ENCODE assay signal across 17 cellular contexts in the genomic region with DNA sequence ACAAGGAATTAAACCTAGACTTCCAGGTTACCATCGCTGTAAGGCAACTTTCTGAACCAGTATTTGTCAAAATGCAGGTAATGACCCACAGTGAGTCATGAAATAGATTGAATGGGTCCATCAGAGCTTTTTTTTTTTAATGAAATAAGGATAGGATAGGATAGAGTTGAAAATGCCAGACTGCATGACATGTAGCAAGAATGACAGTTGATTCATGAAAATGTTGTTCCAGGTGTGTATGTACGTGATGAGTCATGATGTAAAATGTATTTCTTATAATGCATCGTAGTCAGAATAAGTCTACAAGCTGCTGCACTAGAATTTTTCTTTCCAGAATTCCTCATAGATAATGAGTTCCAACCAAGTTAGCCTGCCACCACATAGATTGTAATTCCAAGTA.
A peak's percentile ranks its signal among the peaks of the same experiment; 100 is the strongest.
DNase-seq lines count a peak whose midpoint lies in the region; ATAC-seq and TF ChIP-seq lines count a peak whose summit lies in the region.
"Had no signal": no experiment of that assay in that cellular context is flagged by ENCODE, and none has a peak within 500 bp of the region (broad histone marks: within the 10 kb centered on the region; RNA-seq: fewer than 3 reads in every experiment).

No MANE protein-coding gene starts in this region.

- WGBS in endodermal cell (ENCODE audit: insufficient coverage in 1 of 2, insufficient read length in 1 of 2), 2 experiments, result 98 to 100% methylated on average over 1 to 3 of the region's 3 CpGs

- no peak for TF ChIP-seq POLR2A in vagina (IDR thresholded peaks at IDR 0.05)

- H3K4me1 Mint-ChIP-seq in endodermal cell, result peaks cover 7% of the 10 kb centered on the region

- H3K27ac Mint-ChIP-seq in endodermal cell, result no peak overlapping the region
- H3K27ac Mint-ChIP-seq: activated naive CD8-positive, alpha-beta T cell treated with anti-CD3 and anti-CD28 coated beads, Interleukin-2, amount 10 ng/mL, durations not matched to agents 7 days and 5 days; activated T-cell treated with anti-CD3 and anti-CD28 coated beads, Interleukin-2, amount 50 U/mL, for 24 hours; natural killer cell treated with Interleukin-12 subunit alpha and Interleukin-12 subunit beta and Interleukin-15 and Interleukin-18, amount 100 ng/mL, for 72 hours had no signal

- ATAC-seq in RWPE2 (ENCODE audit: low read depth), result peak; percentile 59
- ATAC-seq: natural killer cell treated with Interleukin-12 subunit alpha and Interleukin-12 subunit beta and Interleukin-15 and Interleukin-18, amount 100 ng/mL, for 72 hours; Panc1 had no signal

- intact Hi-C loops in vagina (cut with DNase I), result no loop called here

- no peaks in the 10 kb centered on the region for H3K27me3 ChIP-seq in RWPE2 (ENCODE audit: insufficient read depth, poor library complexity, severe bottlenecking)
- no peaks in the 10 kb centered on the region for H3K27me3 ChIP-seq in skeletal muscle tissue (ENCODE audit: control insufficient read depth in 3 of 3, insufficient read depth in 3 of 3, low read length in 3 of 3)
- H3K27me3 ChIP-seq in endodermal cell (ENCODE audit: control insufficient read depth, insufficient read depth, low read length, poor library complexity, severe bottlenecking), result no peaks in the 10 kb centered on the region
- H3K27me3 ChIP-seq in vagina, result no peaks in the 10 kb centered on the region

- H3K4me3 ChIP-seq in RWPE2 (ENCODE audit: severe bottlenecking) (no peak overlapping the region), epithelial cell of esophagus (ENCODE audit: low read length) (no peak overlapping the region), skeletal muscle tissue (ENCODE audit: low read length in 3 of 3) (no peak overlapping the region), endodermal cell (ENCODE audit: low read length) (no peak overlapping the region), vagina (no peak overlapping the region)
- H3K4me3 ChIP-seq: lung had no signal

- H3K27me3 Mint-ChIP-seq in endodermal cell (ENCODE audit: insufficient read depth), result no peaks in the 10 kb centered on the region
- H3K27me3 Mint-ChIP-seq: activated naive CD8-positive, alpha-beta T cell treated with anti-CD3 and anti-CD28 coated beads, Interleukin-2, amount 10 ng/mL, durations not matched to agents 7 days and 5 days; activated T-cell treated with anti-CD3 and anti-CD28 coated beads, Interleukin-2, amount 50 U/mL, for 24 hours; natural killer cell treated with Interleukin-12 subunit alpha and Interleukin-12 subunit beta and Interleukin-15 and Interleukin-18, amount 100 ng/mL, for 72 hours had no signal

- no peaks in the 10 kb centered on the region for H3K9me3 Mint-ChIP-seq in endodermal cell
- H3K9me3 Mint-ChIP-seq: activated naive CD8-positive, alpha-beta T cell treated with anti-CD3 and anti-CD28 coated beads, Interleukin-2, amount 10 ng/mL, durations not matched to agents 7 days and 5 days; activated T-cell treated with anti-CD3 and anti-CD28 coated beads, Interleukin-2, amount 50 U/mL, for 24 hours; H9 had no signal

- H3K27ac ChIP-seq in RWPE2 (ENCODE audit: poor library complexity, severe bottlenecking) (peak overlapping the region; percentile 96), skeletal muscle tissue (ENCODE audit: low read depth, low read length) (peak overlapping the region; percentile 13), endodermal cell (ENCODE audit: low read depth, low read length) (no peak overlapping the region), vagina (no peak overlapping the region)

- peaks cover 77% of the 10 kb centered on the region for H3K36me3 Mint-ChIP-seq in endodermal cell (ENCODE audit: low read depth)

- H3K36me3 ChIP-seq in RWPE2 (ENCODE audit: low read depth) (peaks cover 8% of the 10 kb centered on the region; the same call in 1 of the 2 replicates), skeletal muscle tissue (ENCODE audit: control insufficient read depth in 3 of 3, insufficient read depth in 3 of 3, low read length in 3 of 3) (peaks cover 0 to 6% (median 0%) of the 10 kb centered on the region in 3 donors), endodermal cell (ENCODE audit: control insufficient read depth, insufficient read depth, low read length) (peaks cover 56% of the 10 kb centered on the region), vagina (peaks cover 0 to 29% of the 10 kb centered on the region in 2 donors)

- H3K9ac ChIP-seq in skeletal muscle tissue (ENCODE audit: low read depth in 1 of 3, low read length in 3 of 3), result no peak overlapping the region
- H3K9ac ChIP-seq in endodermal cell (ENCODE audit: extremely low read depth, low read length, poor library complexity, severe bottlenecking), result no peak overlapping the region

- no peak for TF ChIP-seq CTCF in RWPE2 (IDR thresholded peaks at IDR 0.05; ENCODE audit: poor library complexity, severe bottlenecking)
- TF ChIP-seq CTCF in epithelial cell of esophagus (IDR thresholded peaks at IDR 0.05; ENCODE audit: insufficient read depth, low read depth, low read length, missing control alignments), result no peak
- no peak for TF ChIP-seq CTCF in endodermal cell (conservative IDR thresholded peaks at IDR 0.05)
- no peak for TF ChIP-seq CTCF in vagina (IDR thresholded peaks at IDR 0.05)

- DNase-seq in HPDE6-E6E7 (ENCODE audit: extremely low spot score) (peak; percentile 42), RWPE2 (ENCODE audit: low spot score) (no peak), epithelial cell of esophagus (ENCODE audit: low read depth) (peak; percentile 93), endodermal cell (no peak), KG1 (lab: John Stamatoyannopoulos, UW) (no peak), vagina (ENCODE audit: extremely low spot score in 2 of 2) (no peak)
- DNase-seq: activated naive CD8-positive, alpha-beta T cell treated with anti-CD3 and anti-CD28 coated beads, Interleukin-2, amount 10 ng/mL, durations not matched to agents 7 days and 5 days; activated T-cell treated with anti-CD3 and anti-CD28 coated beads, Interleukin-2, amount 50 U/mL, for 24 hours; effector memory CD4-positive, alpha-beta T cell; foreskin fibroblast; H9; NCI-H1694; substantia nigra had no signal

- no peaks in the 10 kb centered on the region for H3K9me3 ChIP-seq in RWPE2 (ENCODE audit: severe bottlenecking)
- no peaks in the 10 kb centered on the region for H3K9me3 ChIP-seq in skeletal muscle tissue (ENCODE audit: control insufficient read depth in 3 of 3, low read length in 3 of 3)
- no peaks in the 10 kb centered on the region for H3K9me3 ChIP-seq in endodermal cell (ENCODE audit: control insufficient read depth, low read length)
- no peaks in the 10 kb centered on the region for H3K9me3 ChIP-seq in vagina

- H3K4me1 ChIP-seq in RWPE2 (ENCODE audit: insufficient read depth, poor library complexity, severe bottlenecking) (peaks cover 24% of the 10 kb centered on the region), skeletal muscle tissue (ENCODE audit: control insufficient read depth in 3 of 3, insufficient read depth in 3 of 3, low read length in 3 of 3) (peaks cover 15 to 21% (median 16%) of the 10 kb centered on the region in 3 donors), endodermal cell (ENCODE audit: control insufficient read depth, insufficient read depth, low read length) (no peaks in the 10 kb centered on the region), vagina (peaks cover 14% of the 10 kb centered on the region)

- no peak overlapping the region for H3K4me3 Mint-ChIP-seq in endodermal cell
- H3K4me3 Mint-ChIP-seq: activated naive CD8-positive, alpha-beta T cell treated with anti-CD3 and anti-CD28 coated beads, Interleukin-2, amount 10 ng/mL, durations not matched to agents 7 days and 5 days; activated T-cell treated with anti-CD3 and anti-CD28 coated beads, Interleukin-2, amount 50 U/mL, for 24 hours; H9; natural killer cell treated with Interleukin-12 subunit alpha and Interleukin-12 subunit beta and Interleukin-15 and Interleukin-18, amount 100 ng/mL, for 72 hours had no signal

Comparison
In these comparisons a context has a peak if more than half of its experiments do, and no peak if none do; other contexts are left out.
1. DNase-seq: peak in HPDE6-E6E7 (single experiment) and epithelial cell of esophagus (single experiment); none in RWPE2 (single experiment), endodermal cell (single experiment), KG1 (single experiment) and vagina (0 of 2).
2. H3K27ac ChIP-seq: peak in RWPE2 (single experiment) and skeletal muscle tissue (single experiment); none in endodermal cell (single experiment) and vagina (single experiment).